Comparison of ENCODE assay signal across 18 cellular contexts in the genomic region with DNA sequence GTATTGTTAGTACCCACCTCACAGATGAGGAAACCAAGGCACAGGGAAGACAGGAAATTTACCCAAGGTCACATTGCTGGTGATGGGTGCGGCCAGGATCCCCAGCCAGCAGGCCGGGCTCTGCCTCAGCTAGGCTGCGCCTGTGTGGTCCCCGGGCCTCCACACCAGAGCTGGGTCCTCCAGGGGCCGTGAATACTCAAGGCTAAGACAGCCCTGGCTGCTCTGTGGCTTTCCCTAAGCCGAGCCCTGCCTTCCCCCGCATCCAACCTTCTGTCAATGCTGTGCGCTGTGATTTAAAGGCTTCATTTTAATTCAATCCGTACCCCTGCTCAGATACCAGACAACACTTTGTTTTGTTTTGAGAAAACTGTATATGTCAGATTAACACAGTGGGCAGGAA.
DNase-seq lines count a peak whose midpoint lies in the region; ATAC-seq lines count a peak whose summit lies in the region.
"Had no signal": no experiment of that assay in that cellular context is flagged by ENCODE, and none has a peak within 500 bp of the region (broad histone marks: within the 10 kb centered on the region; RNA-seq: fewer than 3 reads in every experiment).

No MANE protein-coding gene starts in this region.

- no peak overlapping the region for H3K4me2 ChIP-seq in neuronal stem cell (ENCODE audit: insufficient read depth, low read length, poor library complexity, severe bottlenecking)

- H3K18ac ChIP-seq in neuronal stem cell (ENCODE audit: low read length), result peak overlapping the region; percentile 63

- H3K4me1 ChIP-seq in neuronal stem cell (ENCODE audit: control insufficient read depth in 2 of 2, insufficient read depth in 1 of 2, low read depth in 1 of 2, low read length in 2 of 2) (peaks cover 8 to 10% of the 10 kb centered on the region in 2 donors), HAP-1 (no peaks in the 10 kb centered on the region)
- H3K4me1 ChIP-seq: BE2C had no signal

- no peak overlapping the region for H3K27ac ChIP-seq in neuronal stem cell (replicated peaks; ENCODE audit: low read length)
- H3K27ac ChIP-seq: 22Rv1, SK-N-MC had no signal

- no peak overlapping the region for H3K23ac ChIP-seq in neuronal stem cell (ENCODE audit: low read depth, low read length, poor library complexity)

- no peak overlapping the region for H2BK12ac ChIP-seq in neuronal stem cell (ENCODE audit: low read length)

- H4K91ac ChIP-seq in neuronal stem cell (ENCODE audit: low read depth, low read length, poor library complexity), result no peak overlapping the region

- H2BK15ac ChIP-seq in neuronal stem cell (ENCODE audit: low read length), result no peak overlapping the region

- no peaks in the 10 kb centered on the region for H3K79me1 ChIP-seq in neuronal stem cell (ENCODE audit: low read depth, low read length)

- no CpG with 5 or more reads among the region's 9 CpGs for WGBS in neuronal stem cell (ENCODE audit: extremely low coverage in 2 of 2, insufficient read length in 2 of 2, insufficient replicate concordance in 1 of 2), 2 donors

- no peak overlapping the region for H3K14ac ChIP-seq in neuronal stem cell (ENCODE audit: low read length)

- no peak overlapping the region for H4K8ac ChIP-seq in neuronal stem cell (ENCODE audit: low read depth, low read length)

- H2AFZ ChIP-seq in neuronal stem cell (ENCODE audit: low read length), result no peak overlapping the region

- H3K27me3 ChIP-seq in neuronal stem cell (ENCODE audit: control insufficient read depth in 3 of 3, insufficient read depth in 3 of 3, low read depth in 1 of 3, low read length in 3 of 3) (no peaks in the 10 kb centered on the region), HAP-1 (ENCODE audit: low read depth) (no peaks in the 10 kb centered on the region)
- H3K27me3 ChIP-seq: BE2C, MG63 had no signal

- H3K9me3 ChIP-seq in neuronal stem cell (replicated peaks in 1 of 2; ENCODE audit: control insufficient read depth in 2 of 2, insufficient read depth in 1 of 2, low read depth in 1 of 2, low read length in 2 of 2) (no peaks in the 10 kb centered on the region), HAP-1 (no peaks in the 10 kb centered on the region)
- H3K9me3 ChIP-seq: BE2C, MG63 had no signal

- in situ Hi-C loops in HAP-1 (cut with MboI; ENCODE audit: low sequenced_read_pairs), result no loop called here

- H3K4ac ChIP-seq in neuronal stem cell (ENCODE audit: low read length), result no peak overlapping the region

- H3K36me3 ChIP-seq in neuronal stem cell (replicated peaks in 1 of 2; ENCODE audit: control insufficient read depth in 2 of 2, insufficient read depth in 2 of 2, low read length in 2 of 2) (no peaks in the 10 kb centered on the region), HAP-1 (replicated peaks) (no peaks in the 10 kb centered on the region)
- H3K36me3 ChIP-seq: BE2C, MG63 had no signal

- DNase-seq in NCI-H82 (lab: John Stamatoyannopoulos, UW), result peak; percentile 22
- DNase-seq in NCI-H82 treated with DMSO at 0.1 percent for 48 hours (lab: John Stamatoyannopoulos, UW; ENCODE audit: unreplicated experiment), result no peak
- DNase-seq in ecto neural progenitor cell (ENCODE audit: low spot score), result peak; percentile 47
- DNase-seq in neuronal stem cell (ENCODE audit: low spot score), result no peak
- peak; percentile 32 for DNase-seq in ureter (ENCODE audit: low spot score)
- no peak for DNase-seq in kidney tubule cell (ENCODE audit: low spot score)
- no peak for DNase-seq in HAP-1 (ENCODE audit: low spot score in 2 of 2)
- DNase-seq: BE2C; CD8-positive, alpha-beta memory T cell; DND-41; GOT3; HFFc6; MG63; NCI-H1092; NCI-H510A treated with DMSO at 0.1 percent for 48 hours had no signal

- no peak overlapping the region for H2AK5ac ChIP-seq in neuronal stem cell (ENCODE audit: low read depth, low read length)

- H3K4me3 ChIP-seq in neuronal stem cell (ENCODE audit: low read length in 2 of 2), result no peak overlapping the region
- H3K4me3 ChIP-seq in HAP-1, result no peak overlapping the region
- H3K4me3 ChIP-seq: MG63, SK-N-MC had no signal

- no peak overlapping the region for H2BK5ac ChIP-seq in neuronal stem cell (ENCODE audit: low read length)

- no peak overlapping the region for H2BK120ac ChIP-seq in neuronal stem cell (ENCODE audit: low read depth, low read length)

- H3K9ac ChIP-seq in neuronal stem cell (ENCODE audit: low read depth, low read length, poor library complexity), result no peak overlapping the region

- ATAC-seq in GM18511 (IDR thresholded peaks at IDR 0.05; ENCODE audit: unreplicated experiment), result no peak

Comparison
In these comparisons a context has a peak if more than half of its experiments do, and no peak if none do; other contexts are left out.
1. DNase-seq: peak in NCI-H82 (single experiment), ecto neural progenitor cell (single experiment) and ureter (single experiment); none in NCI-H82 treated with DMSO at 0.1 percent for 48 hours (single experiment), neuronal stem cell (single experiment), kidney tubule cell (single experiment) and HAP-1 (0 of 2).